In genomic region chr7:114375914-114376313, GRCh38 we compare ENCODE assay signal across 32 cellular contexts. TPM values are rescaled to one million over a fixed set of nuclear protein-coding genes. Genes with fewer than 3 reads are reported as not detected.
"Had no signal": no experiment of that assay in that cellular context is flagged by ENCODE, and none has a peak within 500 bp of the region (broad histone marks: within the 10 kb centered on the region; RNA-seq: fewer than 3 reads in every experiment).

No MANE protein-coding gene starts in this region.

- ATAC-seq: activated CD4-positive, CD25-positive, alpha-beta regulatory T cell treated with anti-CD3 and anti-CD28 coated beads, Interleukin-2, amount 50 U/mL, for 24 hours; activated T-helper 17 cell treated with anti-CD3 and anti-CD28 coated beads, Interleukin-2, amount 50 U/mL, for 72 hours; gastrocnemius medialis; lower lobe of right lung; natural killer cell; stimulated activated naive B cell treated with anti-CD40 and anti-IgM and Interleukin-4, amounts not matched to agents 10 μg/mL and 1 μg/mL and 100 μg/mL, for 72 hours had no signal

- H3K9me3 ChIP-seq: esophagus muscularis mucosa, gastrocnemius medialis, lower lobe of right lung, right atrium auricular region, stomach, thyroid gland, upper lobe of left lung had no signal

- H3K27me3 ChIP-seq: brain microvascular endothelial cell, esophagus muscularis mucosa, gastrocnemius medialis, hepatocyte, neural progenitor cell, right atrium auricular region, stomach, thyroid gland, upper lobe of left lung had no signal

- H3K79me2 ChIP-seq: hepatocyte had no signal

- H3K4me2 ChIP-seq: hepatocyte, neural progenitor cell had no signal

- DNase-seq: activated CD4-positive, alpha-beta memory T cell treated with anti-CD3 and anti-CD28 coated beads for 36 hours; activated CD4-positive, alpha-beta T cell treated with anti-CD3 and anti-CD28 coated beads for 48 hours; activated CD8-positive, alpha-beta memory T cell treated with anti-CD3 and anti-CD28 coated beads, Interleukin-2, amount 50 U/mL, for 48 hours; activated gamma-delta T cell treated with Interleukin-2 at 50 U/mL for 16 hours; activated naive CD4-positive, alpha-beta T cell treated with anti-CD3 and anti-CD28 coated beads, Interleukin-2, amount 50 U/mL, for 16 hours; activated T-cell treated with anti-CD3 and anti-CD28 coated beads, Interleukin-2, amount 50 U/mL, for 24 hours; amniotic stem cell; brain microvascular endothelial cell; central memory CD4-positive, alpha-beta T cell; endodermal cell; gastrocnemius medialis; glutamatergic neuron; kidney; lower lobe of right lung; mesendoderm; natural killer cell; stimulated activated CD4-positive, alpha-beta T cell treated with anti-CD3 and anti-CD28 coated beads, Interleukin-15, amount 100 ng/mL, for 24 hours; stimulated activated CD4-positive, alpha-beta T cell treated with anti-CD3 and anti-CD28 coated beads, Interleukin-2, amount 100 ng/mL, for 24 hours; stimulated activated naive B cell treated with anti-CD40 and anti-IgM and Interleukin-4, amounts not matched to agents 10 μg/mL and 1 μg/mL and 100 μg/mL, for 72 hours; stomach; T-helper 9 cell; thyroid gland; upper lobe of left lung; WERI-Rb-1 had no signal

- H3K9ac ChIP-seq: neural progenitor cell had no signal

- H3K36me3 ChIP-seq: brain microvascular endothelial cell, esophagus muscularis mucosa, gastrocnemius medialis, lower lobe of right lung, neural progenitor cell, right atrium auricular region, stomach, thyroid gland, upper lobe of left lung, WERI-Rb-1 had no signal

- H3K4me1 ChIP-seq: esophagus muscularis mucosa, gastrocnemius medialis, lower lobe of right lung, neural progenitor cell, right atrium auricular region, stomach, thyroid gland, upper lobe of left lung had no signal

- H3K4me3 ChIP-seq: esophagus muscularis mucosa, gastrocnemius medialis, hepatocyte, lower lobe of right lung, neural progenitor cell, right atrium auricular region, stomach, thyroid gland, upper lobe of left lung had no signal

- H2AFZ ChIP-seq: hepatocyte, neural progenitor cell had no signal

- H3K27ac ChIP-seq: brain microvascular endothelial cell, esophagus muscularis mucosa, gastrocnemius medialis, hepatocyte, lower lobe of right lung, neural progenitor cell, right atrium auricular region, stomach, thyroid gland, upper lobe of left lung, WERI-Rb-1 had no signal

RNA-seq across cellular contexts. Expression of gene FOXP2, which starts 38.7 kb away (rescaled TPM):
- total RNA-seq: activated CD4-positive, alpha-beta memory T cell treated with anti-CD3 and anti-CD28 coated beads for 36 hours; activated T-helper 17 cell treated with anti-CD3 and anti-CD28 coated beads, Interleukin-2, amount 50 U/mL, for 72 hours; mononuclear cell; natural killer cell; pulmonary artery endothelial cell had no signal
